Comparison of ENCODE assay signal across 8 cellular contexts in genomic region chr6:7909323-7910276, GRCh38.
DNase-seq lines count a peak whose midpoint lies in the region; ATAC-seq lines count a peak whose summit lies in the region.

No MANE protein-coding gene starts in this region.

- H3K4me3 Mint-ChIP-seq in memory B cell, result peak overlapping the region; percentile 83
- H3K4me3 Mint-ChIP-seq in stimulated activated effector memory CD8-positive, alpha-beta T cell treated with anti-CD3 and anti-CD28 coated beads, Interleukin-12 subunit alpha, Interleukin-12 subunit beta, amount 100 ng/mL, for 72 hours, result peak overlapping the region; percentile 80

- no peaks in the 10 kb centered on the region for H3K9me3 Mint-ChIP-seq in memory B cell
- H3K9me3 Mint-ChIP-seq in stimulated activated effector memory CD8-positive, alpha-beta T cell treated with anti-CD3 and anti-CD28 coated beads, Interleukin-12 subunit alpha, Interleukin-12 subunit beta, amount 100 ng/mL, for 72 hours, result no peaks in the 10 kb centered on the region

- H3K27me3 ChIP-seq in effector memory CD4-positive, alpha-beta T cell (replicated peaks; ENCODE audit: control insufficient read depth, insufficient read depth, low read length, poor library complexity, severe bottlenecking), result no peaks in the 10 kb centered on the region

- H3K36me3 Mint-ChIP-seq in memory B cell, result peaks cover 7% of the 10 kb centered on the region
- H3K36me3 Mint-ChIP-seq in stimulated activated effector memory CD8-positive, alpha-beta T cell treated with anti-CD3 and anti-CD28 coated beads, Interleukin-12 subunit alpha, Interleukin-12 subunit beta, amount 100 ng/mL, for 72 hours, result peaks cover 25% of the 10 kb centered on the region

- peak overlapping the region; percentile 78 for H3K4me3 ChIP-seq in effector memory CD4-positive, alpha-beta T cell (ENCODE audit: insufficient read depth, low read depth, low read length, poor library complexity, severe bottlenecking)

- no peaks in the 10 kb centered on the region for H3K9me3 ChIP-seq in effector memory CD4-positive, alpha-beta T cell (ENCODE audit: control insufficient read depth, low read length)

- H3K4me1 ChIP-seq in effector memory CD4-positive, alpha-beta T cell (ENCODE audit: control insufficient read depth, insufficient read depth, low read length, poor library complexity, severe bottlenecking), result peaks cover 12% of the 10 kb centered on the region

- DNase-seq in EH (ENCODE audit: low read depth) (peak; percentile 63), KG1 (lab: John Stamatoyannopoulos, UW) (peak; percentile 24), memory B cell (ENCODE audit: low spot score in 2 of 2) (no peak), NCI-H2107 treated with DMSO at 0.1 percent for 48 hours (lab: John Stamatoyannopoulos, UW; ENCODE audit: unreplicated experiment) (no peak)
- peak; percentile 37 to 44 for DNase-seq in activated CD4-positive, alpha-beta T cell treated with anti-CD3 and anti-CD28 coated beads for 4 hours
- DNase-seq in effector memory CD4-positive, alpha-beta T cell, result peak in 2 of 3 donors; percentile 9 to 26
- DNase-seq in stimulated activated effector memory CD8-positive, alpha-beta T cell treated with anti-CD3 and anti-CD28 coated beads, Interleukin-12 subunit alpha, Interleukin-12 subunit beta, amount 100 ng/mL, for 72 hours (ENCODE audit: low spot score in 2 of 2), result peak; percentile 35 to 73

- H3K4me1 Mint-ChIP-seq in memory B cell, result peaks cover 24% of the 10 kb centered on the region
- H3K4me1 Mint-ChIP-seq in stimulated activated effector memory CD8-positive, alpha-beta T cell treated with anti-CD3 and anti-CD28 coated beads, Interleukin-12 subunit alpha, Interleukin-12 subunit beta, amount 100 ng/mL, for 72 hours, result peaks cover 27% of the 10 kb centered on the region

- ATAC-seq in GM21723 (IDR thresholded peaks at IDR 0.05; ENCODE audit: unreplicated experiment) (peak; percentile 32), memory B cell (ENCODE audit: low read depth) (peak; percentile 27)
- ATAC-seq in stimulated activated effector memory CD8-positive, alpha-beta T cell treated with anti-CD3 and anti-CD28 coated beads, Interleukin-12 subunit alpha, Interleukin-12 subunit beta, amount 100 ng/mL, for 72 hours, result peak; percentile 67

- H3K27ac Mint-ChIP-seq in memory B cell, result peak overlapping the region; percentile 54
- peak overlapping the region; percentile 87 for H3K27ac Mint-ChIP-seq in stimulated activated effector memory CD8-positive, alpha-beta T cell treated with anti-CD3 and anti-CD28 coated beads, Interleukin-12 subunit alpha, Interleukin-12 subunit beta, amount 100 ng/mL, for 72 hours

- H3K27ac ChIP-seq in effector memory CD4-positive, alpha-beta T cell (ENCODE audit: insufficient read depth, low read length, poor library complexity, severe bottlenecking), result no peak overlapping the region

- H3K36me3 ChIP-seq in effector memory CD4-positive, alpha-beta T cell (ENCODE audit: control insufficient read depth, insufficient read depth, low read length), result peaks cover 2% of the 10 kb centered on the region

- no peaks in the 10 kb centered on the region for H3K27me3 Mint-ChIP-seq in memory B cell

Comparison
In these comparisons a context has a peak if more than half of its experiments do, and no peak if none do; other contexts are left out.
1. DNase-seq: peak in EH (single experiment), KG1 (single experiment), activated CD4-positive, alpha-beta T cell treated with anti-CD3 and anti-CD28 coated beads for 4 hours (2 of 2), effector memory CD4-positive, alpha-beta T cell (2 of 3) and stimulated activated effector memory CD8-positive, alpha-beta T cell treated with anti-CD3 and anti-CD28 coated beads, Interleukin-12 subunit alpha, Interleukin-12 subunit beta, amount 100 ng/mL, for 72 hours (2 of 2); none in memory B cell (0 of 2) and NCI-H2107 treated with DMSO at 0.1 percent for 48 hours (single experiment).
2. Peak in every context shown above with its lines, with median percentiles within 50 percentile points of each other: ATAC-seq.